Comparison of ENCODE assay signal across 26 cellular contexts in genomic region chr12:57381693-57382220, GRCh38. TPM values are rescaled to one million over a fixed set of nuclear protein-coding genes. Genes with fewer than 3 reads are reported as not detected.
A peak's percentile ranks its signal among the peaks of the same experiment; 100 is the strongest.
DNase-seq lines count a peak whose midpoint lies in the region; ATAC-seq and TF ChIP-seq lines count a peak whose summit lies in the region.
"Had no signal": no experiment of that assay in that cellular context is flagged by ENCODE, and none has a peak within 500 bp of the region (broad histone marks: within the 10 kb centered on the region; RNA-seq: fewer than 3 reads in every experiment).

No MANE protein-coding gene starts in this region.

- H3K36me3 Mint-ChIP-seq in activated naive CD4-positive, alpha-beta T cell treated with anti-CD3 and anti-CD28 coated beads for 36 hours (ENCODE audit: low read depth) = peaks cover 17% of the 10 kb centered on the region
- H3K36me3 Mint-ChIP-seq in activated naive CD4-positive, alpha-beta T cell treated with anti-CD3 and anti-CD28 coated beads, Interleukin-2, amount 10 ng/mL, durations not matched to agents 7 days and 5 days = peaks cover 17% of the 10 kb centered on the region
- H3K36me3 Mint-ChIP-seq in central memory CD8-positive, alpha-beta T cell (ENCODE audit: insufficient read depth) = peaks cover 11% of the 10 kb centered on the region
- peaks cover 27 to 28% of the 10 kb centered on the region in 2 donors for H3K36me3 Mint-ChIP-seq in stimulated activated naive B cell treated with anti-CD40 and anti-IgM and Interleukin-4, amounts not matched to agents 10 μg/mL and 1 μg/mL and 100 μg/mL, for 72 hours
- H3K36me3 Mint-ChIP-seq in effector memory CD8-positive, alpha-beta T cell (ENCODE audit: insufficient read depth) = peaks cover 10% of the 10 kb centered on the region

- H3F3A ChIP-seq in MM.1S (ENCODE audit: insufficient read depth, low read length) = peaks cover 7% of the 10 kb centered on the region

- H3K9me3 Mint-ChIP-seq in activated naive CD4-positive, alpha-beta T cell treated with anti-CD3 and anti-CD28 coated beads for 36 hours = no peaks in the 10 kb centered on the region
- no peaks in the 10 kb centered on the region for H3K9me3 Mint-ChIP-seq in activated naive CD4-positive, alpha-beta T cell treated with anti-CD3 and anti-CD28 coated beads, Interleukin-2, amount 10 ng/mL, durations not matched to agents 7 days and 5 days
- H3K9me3 Mint-ChIP-seq in central memory CD8-positive, alpha-beta T cell = no peaks in the 10 kb centered on the region
- peaks cover 0 to 1% of the 10 kb centered on the region in 2 donors for H3K9me3 Mint-ChIP-seq in stimulated activated naive B cell treated with anti-CD40 and anti-IgM and Interleukin-4, amounts not matched to agents 10 μg/mL and 1 μg/mL and 100 μg/mL, for 72 hours
- no peaks in the 10 kb centered on the region for H3K9me3 Mint-ChIP-seq in effector memory CD8-positive, alpha-beta T cell
- H3K9me3 Mint-ChIP-seq: activated T-helper 2 cell treated with anti-CD3 and anti-CD28 coated beads, Interferon-gamma antibody, Interleukin-2, Interleukin-4, amounts not matched to agents 10 μg/mL and 5 μg/mL and 100 μg/mL, durations not matched to agents 14 hours and 24 hours and 36 hours; T-cell had no signal

- H3K9ac ChIP-seq in MM.1S (ENCODE audit: low read length) = no peak overlapping the region
- H3K9ac ChIP-seq: BLaER1 had no signal

- H3K9me2 ChIP-seq in MM.1S (replicated peaks; ENCODE audit: insufficient read depth, low read length) = no peaks in the 10 kb centered on the region

- peak overlapping the region; percentile 17; the same call in 1 of the 2 replicates for H3K27ac ChIP-seq in MM.1S (ENCODE audit: low read length)
- H3K27ac ChIP-seq: adrenal gland, BLaER1, SJCRH30, upper lobe of left lung had no signal

- intact Hi-C loops in activated naive CD4-positive, alpha-beta T cell treated with anti-CD3 and anti-CD28 coated beads for 36 hours (cut with micrococcal nuclease) = no loop called here

- no peaks in the 10 kb centered on the region for H3K9me3 ChIP-seq in MM.1S (replicated peaks; ENCODE audit: insufficient read depth, low read length)
- H3K9me3 ChIP-seq: adrenal gland, BLaER1, upper lobe of left lung had no signal

- no peaks in the 10 kb centered on the region for H4K20me1 ChIP-seq in MM.1S (ENCODE audit: insufficient read depth, low read length)
- H4K20me1 ChIP-seq: BLaER1 had no signal

- no peaks in the 10 kb centered on the region for H3K79me2 ChIP-seq in MM.1S (ENCODE audit: low read length)

- peaks cover 25% of the 10 kb centered on the region for H3K4me1 Mint-ChIP-seq in activated naive CD4-positive, alpha-beta T cell treated with anti-CD3 and anti-CD28 coated beads for 36 hours (ENCODE audit: low read depth)
- no peaks in the 10 kb centered on the region for H3K4me1 Mint-ChIP-seq in activated naive CD4-positive, alpha-beta T cell treated with anti-CD3 and anti-CD28 coated beads, Interleukin-2, amount 10 ng/mL, durations not matched to agents 7 days and 5 days
- H3K4me1 Mint-ChIP-seq in central memory CD8-positive, alpha-beta T cell = peaks cover 24% of the 10 kb centered on the region
- peaks cover 8 to 37% of the 10 kb centered on the region in 2 donors for H3K4me1 Mint-ChIP-seq in stimulated activated naive B cell treated with anti-CD40 and anti-IgM and Interleukin-4, amounts not matched to agents 10 μg/mL and 1 μg/mL and 100 μg/mL, for 72 hours
- H3K4me1 Mint-ChIP-seq in effector memory CD8-positive, alpha-beta T cell (ENCODE audit: low read depth in 2 of 2) = peaks cover 3 to 24% of the 10 kb centered on the region in 2 donors

- no peaks in the 10 kb centered on the region for H3K36me3 ChIP-seq in MM.1S (replicated peaks; ENCODE audit: insufficient read depth, low read length)
- H3K36me3 ChIP-seq: adrenal gland had no signal

- H3K4me3 Mint-ChIP-seq in activated naive CD4-positive, alpha-beta T cell treated with anti-CD3 and anti-CD28 coated beads for 36 hours = no peak overlapping the region
- H3K4me3 Mint-ChIP-seq in activated naive CD4-positive, alpha-beta T cell treated with anti-CD3 and anti-CD28 coated beads, Interleukin-2, amount 10 ng/mL, durations not matched to agents 7 days and 5 days = no peak overlapping the region
- H3K4me3 Mint-ChIP-seq in central memory CD8-positive, alpha-beta T cell = no peak overlapping the region
- H3K4me3 Mint-ChIP-seq in stimulated activated naive B cell treated with anti-CD40 and anti-IgM and Interleukin-4, amounts not matched to agents 10 μg/mL and 1 μg/mL and 100 μg/mL, for 72 hours = no peak overlapping the region
- no peak overlapping the region for H3K4me3 Mint-ChIP-seq in effector memory CD8-positive, alpha-beta T cell
- H3K4me3 Mint-ChIP-seq: T-cell had no signal

- H3K4me1 ChIP-seq in MM.1S (ENCODE audit: low read length) = peaks cover 19% of the 10 kb centered on the region
- H3K4me1 ChIP-seq: adrenal gland, BLaER1, SJCRH30, upper lobe of left lung had no signal

- no peak for ATAC-seq in central memory CD8-positive, alpha-beta T cell (replicated peaks; ENCODE audit: extremely low read depth, poor library complexity, severe bottlenecking)
- no peak for ATAC-seq in stimulated activated naive B cell treated with anti-CD40 and anti-IgM and Interleukin-4, amounts not matched to agents 10 μg/mL and 1 μg/mL and 100 μg/mL, for 72 hours (replicated peaks)
- ATAC-seq in effector memory CD8-positive, alpha-beta T cell (replicated peaks) = no peak
- no peak for ATAC-seq in GM19328 (IDR thresholded peaks at IDR 0.05; ENCODE audit: unreplicated experiment)
- ATAC-seq: Panc1, T-cell had no signal

- CTCF ChIA-PET in activated naive CD4-positive, alpha-beta T cell treated with anti-CD3 and anti-CD28 coated beads for 36 hours (lab: Charles Lee) = no interaction called here
- CTCF ChIA-PET in activated naive CD4-positive, alpha-beta T cell treated with anti-CD3 and anti-CD28 coated beads, Interleukin-2, amount 10 ng/mL, durations not matched to agents 7 days and 5 days (lab: Charles Lee) = no interaction called here

- TF ChIP-seq CTCF in MM.1S (IDR thresholded peaks at IDR 0.05; ENCODE audit: low read length) = no peak

- peak overlapping the region; percentile 24 for H3K27ac Mint-ChIP-seq in activated naive CD4-positive, alpha-beta T cell treated with anti-CD3 and anti-CD28 coated beads for 36 hours
- H3K27ac Mint-ChIP-seq in activated naive CD4-positive, alpha-beta T cell treated with anti-CD3 and anti-CD28 coated beads, Interleukin-2, amount 10 ng/mL, durations not matched to agents 7 days and 5 days = no peak overlapping the region
- peak overlapping the region; percentile 86 for H3K27ac Mint-ChIP-seq in central memory CD8-positive, alpha-beta T cell (ENCODE audit: low read depth)
- H3K27ac Mint-ChIP-seq in stimulated activated naive B cell treated with anti-CD40 and anti-IgM and Interleukin-4, amounts not matched to agents 10 μg/mL and 1 μg/mL and 100 μg/mL, for 72 hours = peak overlapping the region; percentile 57
- H3K27ac Mint-ChIP-seq in effector memory CD8-positive, alpha-beta T cell = peak overlapping the region in 1 of 2 donors; percentile 26
- H3K27ac Mint-ChIP-seq: activated T-helper 2 cell treated with anti-CD3 and anti-CD28 coated beads, Interferon-gamma antibody, Interleukin-2, Interleukin-4, amounts not matched to agents 10 μg/mL and 5 μg/mL and 100 μg/mL, durations not matched to agents 14 hours and 24 hours and 36 hours; T-cell had no signal

- no peak overlapping the region for H3K4me3 ChIP-seq in MM.1S (ENCODE audit: low read length)
- H3K4me3 ChIP-seq: adrenal gland, BLaER1, SJCRH30, upper lobe of left lung had no signal

- H2AFZ ChIP-seq in MM.1S (ENCODE audit: low read length) = no peak overlapping the region

- no peak overlapping the region for H3K4me2 ChIP-seq in MM.1S (ENCODE audit: low read depth, low read length)
- H3K4me2 ChIP-seq: BLaER1 had no signal

- no peak for DNase-seq in activated naive CD4-positive, alpha-beta T cell treated with anti-CD3 and anti-CD28 coated beads for 36 hours
- no peak for DNase-seq in activated naive CD4-positive, alpha-beta T cell treated with anti-CD3 and anti-CD28 coated beads, Interleukin-2, amount 10 ng/mL, durations not matched to agents 7 days and 5 days
- DNase-seq in MM.1S (no peak), cerebellum (ENCODE audit: low spot score) (no peak)
- DNase-seq in central memory CD8-positive, alpha-beta T cell (ENCODE audit: low spot score in 2 of 2) = no peak
- DNase-seq in stimulated activated naive B cell treated with anti-CD40 and anti-IgM and Interleukin-4, amounts not matched to agents 10 μg/mL and 1 μg/mL and 100 μg/mL, for 72 hours = no peak
- no peak for DNase-seq in effector memory CD8-positive, alpha-beta T cell
- DNase-seq: activated CD4-positive, alpha-beta T cell treated with anti-CD3 and anti-CD28 coated beads for 4 hours; adrenal gland; cortex of kidney; DMS79; glutamatergic neuron; H7; NCI-H1092; NCI-H187; NCI-H2171 treated with DMSO at 0.1 percent for 48 hours; NCI-H526; SJCRH30; T-cell; upper lobe of left lung had no signal

- no peaks in the 10 kb centered on the region for H3K27me3 Mint-ChIP-seq in activated naive CD4-positive, alpha-beta T cell treated with anti-CD3 and anti-CD28 coated beads for 36 hours (ENCODE audit: low read depth)
- no peaks in the 10 kb centered on the region for H3K27me3 Mint-ChIP-seq in activated naive CD4-positive, alpha-beta T cell treated with anti-CD3 and anti-CD28 coated beads, Interleukin-2, amount 10 ng/mL, durations not matched to agents 7 days and 5 days
- no peaks in the 10 kb centered on the region for H3K27me3 Mint-ChIP-seq in central memory CD8-positive, alpha-beta T cell
- H3K27me3 Mint-ChIP-seq in stimulated activated naive B cell treated with anti-CD40 and anti-IgM and Interleukin-4, amounts not matched to agents 10 μg/mL and 1 μg/mL and 100 μg/mL, for 72 hours = no peaks in the 10 kb centered on the region
- no peaks in the 10 kb centered on the region for H3K27me3 Mint-ChIP-seq in effector memory CD8-positive, alpha-beta T cell
- H3K27me3 Mint-ChIP-seq: T-cell had no signal

- no peaks in the 10 kb centered on the region for H3K27me3 ChIP-seq in MM.1S (replicated peaks; ENCODE audit: insufficient read depth, low read length)
- H3K27me3 ChIP-seq: adrenal gland, BLaER1, SJCRH30, upper lobe of left lung had no signal

RNA-seq across cellular contexts. Expression of gene R3HDM2, which starts 49.1 kb away (rescaled TPM):
- total RNA-seq in activated naive CD4-positive, alpha-beta T cell treated with anti-CD3 and anti-CD28 coated beads for 36 hours = 10 to 100 TPM; 42.2 to 44.8 TPM
- total RNA-seq in cerebellum = 35.0 TPM

RNA-seq across cellular contexts. Expression of gene INHBC, which starts 52.8 kb away (rescaled TPM):
- total RNA-seq in activated naive CD4-positive, alpha-beta T cell treated with anti-CD3 and anti-CD28 coated beads for 36 hours = not detected
- not detected for total RNA-seq in cerebellum
- total RNA-seq: adrenal gland, bronchial epithelial cell, H7, LHCN-M2, upper lobe of left lung had no signal
